17 cellular contexts compared by ENCODE assay signal in the genomic region with DNA sequence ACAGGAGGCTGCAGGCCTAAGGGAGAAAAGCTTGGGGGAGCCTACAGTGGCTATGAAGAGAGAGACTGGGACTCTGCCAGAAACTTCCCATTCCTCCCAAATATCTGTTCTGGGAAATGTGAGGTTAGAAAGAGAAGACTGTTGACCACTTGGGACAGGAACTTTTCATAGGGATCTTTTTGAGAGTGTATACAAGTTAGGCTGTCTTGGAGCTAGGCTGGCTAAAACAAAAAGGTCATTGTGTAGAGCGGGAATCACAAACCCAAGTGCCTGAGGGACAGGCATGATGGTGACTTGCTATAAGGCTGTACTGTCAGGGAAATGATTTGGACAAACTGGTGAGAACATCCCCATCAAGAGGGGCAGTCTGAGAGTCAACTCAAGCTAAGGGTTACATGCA.
DNase-seq lines count a peak whose midpoint lies in the region; ATAC-seq and TF ChIP-seq lines count a peak whose summit lies in the region.
"Had no signal": no experiment of that assay in that cellular context is flagged by ENCODE, and none has a peak within 500 bp of the region (broad histone marks: within the 10 kb centered on the region; RNA-seq: fewer than 3 reads in every experiment).

No MANE protein-coding gene starts in this region.

- TF ChIP-seq CTCF in GM13976 (IDR thresholded peaks at IDR 0.05; ENCODE audit: borderline replicate concordance, control extremely low read depth, extremely low read depth, insufficient read depth, missing control alignments), result no peak

- DNase-seq in Ammon's horn (ENCODE audit: low spot score) (peak; percentile 22), SK-MEL-5 (ENCODE audit: low read depth, low spot score) (peak; percentile 85), medulla oblongata (ENCODE audit: extremely low spot score) (peak; percentile 73), pons (ENCODE audit: low spot score) (peak; percentile 82), NCI-H146 treated with DMSO at 0.1 percent for 48 hours (lab: John Stamatoyannopoulos, UW; ENCODE audit: unreplicated experiment) (no peak), GM13976 (ENCODE audit: low spot score) (no peak)
- DNase-seq: AML-193; Calu3; CD4-positive, alpha-beta memory T cell; DMS79 treated with DMSO at 0.1 percent for 48 hours; GF-D8; GM23248; HCEC 1CT; IMR-90 had no signal

- ATAC-seq in HG02973 (IDR thresholded peaks at IDR 0.05; ENCODE audit: unreplicated experiment), result no peak
- ATAC-seq: A549, K562 had no signal

- in situ Hi-C loops in SK-MEL-5 (cut with HindIII; ENCODE audit: low pct_unique_long_range_greater_than_20kb, low sequenced_read_pairs), result no loop called here
- in situ Hi-C loops in GM13976 (cut with MboI; ENCODE audit: low sequenced_read_pairs, unreplicated experiment), result no loop called here

Comparison
In these comparisons a context has a peak if more than half of its experiments do, and no peak if none do; other contexts are left out.
1. DNase-seq: peak in Ammon's horn (single experiment), SK-MEL-5 (single experiment), medulla oblongata (single experiment) and pons (single experiment); none in NCI-H146 treated with DMSO at 0.1 percent for 48 hours (single experiment) and GM13976 (single experiment).